Comparison of ENCODE assay signal across 19 cellular contexts in genomic region chr17:8464941-8465340, GRCh38. TPM values are rescaled to one million over a fixed set of nuclear protein-coding genes. Genes with fewer than 3 reads are reported as not detected.
DNase-seq lines count a peak whose midpoint lies in the region; ATAC-seq and TF ChIP-seq lines count a peak whose summit lies in the region.
"Had no signal": no experiment of that assay in that cellular context is flagged by ENCODE, and none has a peak within 500 bp of the region (broad histone marks: within the 10 kb centered on the region; RNA-seq: fewer than 3 reads in every experiment).

No MANE protein-coding gene starts in this region.

- peaks cover 46 to 80% of the 10 kb centered on the region in 2 donors for H3K4me1 ChIP-seq in thoracic aorta (ENCODE audit: control insufficient read depth in 1 of 2, low read depth in 2 of 2)

- DNase-seq in activated naive CD8-positive, alpha-beta T cell treated with anti-CD3 and anti-CD28 coated beads, Interleukin-2, amount 50 U/mL, for 24 hours: no peak
- DNase-seq in chondrocyte (ENCODE audit: low spot score) (no peak), thoracic aorta (ENCODE audit: low spot score) (no peak), anterior cingulate cortex (lab: John Stamatoyannopoulos, UW) (no peak)
- DNase-seq in naive thymus-derived CD8-positive, alpha-beta T cell: no peak
- DNase-seq: activated CD4-positive, alpha-beta T cell treated with anti-CD3 and anti-CD28 coated beads for 48 hours; activated effector memory CD4-positive, alpha-beta T cell treated with anti-CD3 and anti-CD28 coated beads, Interleukin-2, amount 50 U/mL, for 16 hours; CD4-positive, alpha-beta T cell; DMS79; heart left ventricle; naive thymus-derived CD4-positive, alpha-beta T cell; NCI-H1417 treated with DMSO at 0.1 percent for 48 hours; transverse colon had no signal

- peak overlapping the region; percentile 53 to 73 for H3K27ac ChIP-seq in thoracic aorta
- H3K27ac ChIP-seq: transverse colon had no signal

- TF ChIP-seq CTCF in chondrocyte (IDR thresholded peaks at IDR 0.05) (no peak), thoracic aorta (IDR thresholded peaks at IDR 0.05) (no peak)

- peak overlapping the region; percentile 6 for H3K27ac Mint-ChIP-seq in activated naive CD8-positive, alpha-beta T cell
- H3K27ac Mint-ChIP-seq in activated naive CD8-positive, alpha-beta T cell treated with anti-CD3 and anti-CD28 coated beads, Interleukin-2, amount 50 U/mL, for 24 hours: no peak overlapping the region
- peak overlapping the region; percentile 75 for H3K27ac Mint-ChIP-seq in chondrocyte (ENCODE audit: unreplicated experiment)
- H3K27ac Mint-ChIP-seq in naive thymus-derived CD8-positive, alpha-beta T cell: peak overlapping the region in 6 of 10 donors; percentile 8 to 82 (median 62)
- H3K27ac Mint-ChIP-seq: CD4-positive, alpha-beta T cell; dendritic cell treated with granulocyte-macrophage colony-stimulating factor and Interleukin-4, amounts not matched to agents 40 ng/mL and 50 ng/mL, for 4 days had no signal

- H3K27me3 Mint-ChIP-seq in activated naive CD8-positive, alpha-beta T cell: no peaks in the 10 kb centered on the region
- H3K27me3 Mint-ChIP-seq in activated naive CD8-positive, alpha-beta T cell treated with anti-CD3 and anti-CD28 coated beads, Interleukin-2, amount 50 U/mL, for 24 hours: no peaks in the 10 kb centered on the region
- H3K27me3 Mint-ChIP-seq in chondrocyte (ENCODE audit: low read depth): no peaks in the 10 kb centered on the region
- H3K27me3 Mint-ChIP-seq in naive thymus-derived CD8-positive, alpha-beta T cell: no peaks in the 10 kb centered on the region
- H3K27me3 Mint-ChIP-seq: CD4-positive, alpha-beta T cell; dendritic cell treated with granulocyte-macrophage colony-stimulating factor and Interleukin-4, amounts not matched to agents 40 ng/mL and 50 ng/mL, for 4 days; naive thymus-derived CD4-positive, alpha-beta T cell; progenitor cell of endocrine pancreas had no signal

- H3K36me3 Mint-ChIP-seq in activated naive CD8-positive, alpha-beta T cell: no peaks in the 10 kb centered on the region
- H3K36me3 Mint-ChIP-seq in activated naive CD8-positive, alpha-beta T cell treated with anti-CD3 and anti-CD28 coated beads, Interleukin-2, amount 50 U/mL, for 24 hours (ENCODE audit: low read depth): peaks cover 26% of the 10 kb centered on the region
- H3K36me3 Mint-ChIP-seq in chondrocyte (ENCODE audit: low read depth): peaks cover 26% of the 10 kb centered on the region
- peaks cover 0 to 88% (median 12%) of the 10 kb centered on the region in 3 donors for H3K36me3 Mint-ChIP-seq in naive thymus-derived CD8-positive, alpha-beta T cell

- H3K4me3 Mint-ChIP-seq in activated naive CD8-positive, alpha-beta T cell: no peak overlapping the region
- H3K4me3 Mint-ChIP-seq in activated naive CD8-positive, alpha-beta T cell treated with anti-CD3 and anti-CD28 coated beads, Interleukin-2, amount 50 U/mL, for 24 hours: no peak overlapping the region
- H3K4me3 Mint-ChIP-seq in chondrocyte (ENCODE audit: unreplicated experiment): no peak overlapping the region
- H3K4me3 Mint-ChIP-seq in naive thymus-derived CD8-positive, alpha-beta T cell: no peak overlapping the region
- H3K4me3 Mint-ChIP-seq: CD4-positive, alpha-beta T cell; dendritic cell treated with granulocyte-macrophage colony-stimulating factor and Interleukin-4, amounts not matched to agents 40 ng/mL and 50 ng/mL, for 4 days; naive thymus-derived CD4-positive, alpha-beta T cell had no signal

- no peak overlapping the region for H3K4me3 ChIP-seq in thoracic aorta
- H3K4me3 ChIP-seq: heart left ventricle, lung, transverse colon had no signal

- H3K9me3 Mint-ChIP-seq in activated naive CD8-positive, alpha-beta T cell (ENCODE audit: low read depth): no peaks in the 10 kb centered on the region
- H3K9me3 Mint-ChIP-seq in activated naive CD8-positive, alpha-beta T cell treated with anti-CD3 and anti-CD28 coated beads, Interleukin-2, amount 50 U/mL, for 24 hours: no peaks in the 10 kb centered on the region
- no peaks in the 10 kb centered on the region for H3K9me3 Mint-ChIP-seq in chondrocyte (ENCODE audit: low read depth)
- no peaks in the 10 kb centered on the region for H3K9me3 Mint-ChIP-seq in naive thymus-derived CD8-positive, alpha-beta T cell
- H3K9me3 Mint-ChIP-seq: CD4-positive, alpha-beta T cell; dendritic cell treated with granulocyte-macrophage colony-stimulating factor and Interleukin-4, amounts not matched to agents 40 ng/mL and 50 ng/mL, for 4 days; naive thymus-derived CD4-positive, alpha-beta T cell had no signal

- peaks cover 13% of the 10 kb centered on the region for H3K4me1 Mint-ChIP-seq in activated naive CD8-positive, alpha-beta T cell (ENCODE audit: low read depth)
- no peaks in the 10 kb centered on the region for H3K4me1 Mint-ChIP-seq in activated naive CD8-positive, alpha-beta T cell treated with anti-CD3 and anti-CD28 coated beads, Interleukin-2, amount 50 U/mL, for 24 hours
- peaks cover 53% of the 10 kb centered on the region for H3K4me1 Mint-ChIP-seq in chondrocyte (ENCODE audit: low read depth)
- H3K4me1 Mint-ChIP-seq in naive thymus-derived CD8-positive, alpha-beta T cell: peaks cover 6 to 32% (median 24%) of the 10 kb centered on the region in 4 donors

- POLR2A ChIA-PET in naive thymus-derived CD8-positive, alpha-beta T cell (lab: Charles Lee): no interaction called here

- H3K36me3 ChIP-seq in thoracic aorta: peaks cover 19% of the 10 kb centered on the region

- no peaks in the 10 kb centered on the region for H3K27me3 ChIP-seq in thoracic aorta (replicated peaks; ENCODE audit: insufficient read depth)
- H3K27me3 ChIP-seq: heart left ventricle, transverse colon had no signal

- no peak for ATAC-seq in activated naive CD8-positive, alpha-beta T cell treated with anti-CD3 and anti-CD28 coated beads, Interleukin-2, amount 50 U/mL, for 24 hours
- ATAC-seq in naive thymus-derived CD8-positive, alpha-beta T cell: no peak
- ATAC-seq in thoracic aorta (ENCODE audit: insufficient number of reproducible peaks, low FRiP score, low read depth) (no peak), GM19397 (IDR thresholded peaks at IDR 0.05; ENCODE audit: unreplicated experiment) (no peak), GM18868 (IDR thresholded peaks at IDR 0.05; ENCODE audit: unreplicated experiment) (no peak)
- ATAC-seq: naive thymus-derived CD4-positive, alpha-beta T cell had no signal

- H3K9me3 ChIP-seq in thoracic aorta: no peaks in the 10 kb centered on the region
- H3K9me3 ChIP-seq: heart left ventricle, transverse colon had no signal

RNA-seq across cellular contexts. Expression of gene NDEL1, which starts 29.3 kb away (rescaled TPM):
- total RNA-seq in chondrocyte (112 to 120 TPM (median 115 TPM) in 3 replicates), thoracic aorta (100 to 1,000 TPM; 110 to 113 TPM)
- total RNA-seq in naive thymus-derived CD8-positive, alpha-beta T cell: 100 to 1,000 TPM in 1 of 2 experiments, 10 to 100 TPM in 1; 99.8 to 113 TPM
- 10 to 100 TPM; 40.3 to 56.8 (median 47.8) TPM for polyA plus RNA-seq in naive thymus-derived CD8-positive, alpha-beta T cell
